In genomic region chr3:23202203-23202920, GRCh38 we compare ENCODE assay signal across 8 cellular contexts. TPM values are rescaled to one million over a fixed set of nuclear protein-coding genes. Genes with fewer than 3 reads are reported as not detected.
DNase-seq lines count a peak whose midpoint lies in the region; ATAC-seq and TF ChIP-seq lines count a peak whose summit lies in the region.

No MANE protein-coding gene starts in this region.

- intact Hi-C loops in activated T-helper 2 cell treated with anti-CD3 and anti-CD28 coated beads, Interferon-gamma antibody, Interleukin-2, Interleukin-4, amounts not matched to agents 10 μg/mL and 5 μg/mL and 100 μg/mL, durations not matched to agents 14 hours and 24 hours and 36 hours (cut with micrococcal nuclease) = loop anchor here (5.0 to 10.0 kb wide), 3 partner anchors 232 to 745 kb away; partner anchors contain the start of genes NR1D2 and UBE2E1

- no peak overlapping the region for H3K27ac ChIP-seq in cardiac muscle cell

- ATAC-seq in GM19351 (IDR thresholded peaks at IDR 0.05; ENCODE audit: unreplicated experiment) (peak; percentile 26), HG03520 (IDR thresholded peaks at IDR 0.05; ENCODE audit: unreplicated experiment) (peak; percentile 18)

- peak overlapping the region; percentile 49 for H3K4me3 ChIP-seq in BE2C (ENCODE audit: low read depth, low read length)
- H3K4me3 ChIP-seq in cardiac muscle cell = peak overlapping the region; percentile 98

- peaks cover 43% of the 10 kb centered on the region for H3K27me3 Mint-ChIP-seq in activated T-helper 2 cell treated with anti-CD3 and anti-CD28 coated beads, Interferon-gamma antibody, Interleukin-2, Interleukin-4, amounts not matched to agents 10 μg/mL and 5 μg/mL and 100 μg/mL, durations not matched to agents 14 hours and 24 hours and 36 hours (ENCODE audit: low read depth)

- no peaks in the 10 kb centered on the region for H3K9me3 ChIP-seq in BE2C
- no peaks in the 10 kb centered on the region for H3K9me3 ChIP-seq in cardiac muscle cell (ENCODE audit: low read depth)

- H3K27me3 ChIP-seq in BE2C (0 out of 2 replicates have a peak, but pooled peaks cover 5% of the 10 kb centered on the region), cardiac muscle cell (no peaks in the 10 kb centered on the region)

- no peak overlapping the region for H3K27ac Mint-ChIP-seq in activated T-helper 2 cell treated with anti-CD3 and anti-CD28 coated beads, Interferon-gamma antibody, Interleukin-2, Interleukin-4, amounts not matched to agents 10 μg/mL and 5 μg/mL and 100 μg/mL, durations not matched to agents 14 hours and 24 hours and 36 hours

- H3K4me1 ChIP-seq in BE2C (no peaks in the 10 kb centered on the region), cardiac muscle cell (ENCODE audit: low read depth) (peaks cover 14% of the 10 kb centered on the region)

- DNase-seq in BE2C (no peak), cardiac muscle cell (ENCODE audit: low read depth in 1 of 2, low spot score in 1 of 2) (peak in 1 of 2 donors; percentile 41), pons (ENCODE audit: low spot score) (peak; percentile 55), middle frontal gyrus (ENCODE audit: extremely low spot score, low spot score) (no peak)
- no peak for DNase-seq in activated T-helper 2 cell treated with anti-CD3 and anti-CD28 coated beads, Interferon-gamma antibody, Interleukin-2, Interleukin-4, amounts not matched to agents 10 μg/mL and 5 μg/mL and 100 μg/mL, durations not matched to agents 14 hours and 24 hours and 36 hours (ENCODE audit: low spot score)
- no peak for DNase-seq in stimulated activated CD4-positive, alpha-beta T cell treated with anti-CD3 and anti-CD28 coated beads, Interleukin-4, amount 100 ng/mL, for 1 hour

- no peaks in the 10 kb centered on the region for H3K9me3 Mint-ChIP-seq in activated T-helper 2 cell treated with anti-CD3 and anti-CD28 coated beads, Interferon-gamma antibody, Interleukin-2, Interleukin-4, amounts not matched to agents 10 μg/mL and 5 μg/mL and 100 μg/mL, durations not matched to agents 14 hours and 24 hours and 36 hours

- peaks cover 21% of the 10 kb centered on the region for H3K4me1 Mint-ChIP-seq in activated T-helper 2 cell treated with anti-CD3 and anti-CD28 coated beads, Interferon-gamma antibody, Interleukin-2, Interleukin-4, amounts not matched to agents 10 μg/mL and 5 μg/mL and 100 μg/mL, durations not matched to agents 14 hours and 24 hours and 36 hours (ENCODE audit: low read depth)

- no peaks in the 10 kb centered on the region for H3K36me3 Mint-ChIP-seq in activated T-helper 2 cell treated with anti-CD3 and anti-CD28 coated beads, Interferon-gamma antibody, Interleukin-2, Interleukin-4, amounts not matched to agents 10 μg/mL and 5 μg/mL and 100 μg/mL, durations not matched to agents 14 hours and 24 hours and 36 hours (ENCODE audit: low read depth)

- H3K4me3 Mint-ChIP-seq in activated T-helper 2 cell treated with anti-CD3 and anti-CD28 coated beads, Interferon-gamma antibody, Interleukin-2, Interleukin-4, amounts not matched to agents 10 μg/mL and 5 μg/mL and 100 μg/mL, durations not matched to agents 14 hours and 24 hours and 36 hours (ENCODE audit: low read depth) = peak overlapping the region; percentile 73

- H3K36me3 ChIP-seq in BE2C = no peaks in the 10 kb centered on the region
- no peaks in the 10 kb centered on the region for H3K36me3 ChIP-seq in cardiac muscle cell

- no peak for TF ChIP-seq CTCF in BE2C (IDR thresholded peaks at IDR 0.05; ENCODE audit: low read depth, low read length)
- TF ChIP-seq CTCF in cardiac muscle cell (IDR thresholded peaks at IDR 0.05; ENCODE audit: low read depth, low read length) = no peak

RNA-seq across cellular contexts. Expression of gene UBE2E2, which starts 0.8 kb away (rescaled TPM):
- polyA plus RNA-seq in BE2C (2012; ENCODE audit: insufficient read depth, insufficient read length, low read depth) = 0.80 TPM
- total RNA-seq in activated T-helper 2 cell treated with anti-CD3 and anti-CD28 coated beads, Interferon-gamma antibody, Interleukin-2, Interleukin-4, amounts not matched to agents 10 μg/mL and 5 μg/mL and 100 μg/mL, durations not matched to agents 14 hours and 24 hours and 36 hours = 6.3 and 7.5 TPM in 2 replicates
- total RNA-seq in cardiac muscle cell = 139 and 140 TPM in 2 replicates
- polyA plus RNA-seq in cardiac muscle cell = 246 and 290 TPM in 2 replicates

Comparison
In these comparisons a context has a peak if more than half of its experiments do, and no peak if none do; other contexts are left out.
1. RNA of gene UBE2E2, which starts 0.8 kb away (total RNA-seq): 139 to 140 TPM in cardiac muscle cell; 6.3 to 7.5 TPM in activated T-helper 2 cell treated with anti-CD3 and anti-CD28 coated beads, Interferon-gamma antibody, Interleukin-2, Interleukin-4, amounts not matched to agents 10 μg/mL and 5 μg/mL and 100 μg/mL, durations not matched to agents 14 hours and 24 hours and 36 hours; every median in the first group is over 10 times any median in the second.